In genomic region chr21:32727728-32728454, GRCh38 we compare ENCODE assay signal across 1 cellular context.
TF ChIP-seq lines count a peak whose summit lies in the region.

Gene SYNJ1, minus strand, starts transcription at chr21:32728013. Its CDS starts 1,118 bp downstream, at chr21:32726895.

TF ChIP-seq in K562, 482 proteins besides CTCF, POLR2A, EP300 and RAD21 (continued from another document and continues in another):
- no peak for TF ChIP-seq NR0B1 (IDR thresholded peaks at IDR 0.05; ENCODE audit: partially characterized antibody)
- no peak for TF ChIP-seq NFIX (CRISPR knock-in tag; IDR thresholded peaks at IDR 0.05; ENCODE audit: low read depth)
- no peak for TF ChIP-seq MGA (IDR thresholded peaks at IDR 0.05)
- TF ChIP-seq ZNF644 (tag; IDR thresholded peaks at IDR 0.05; ENCODE audit: low read depth): no peak
- peak; percentile 92 for TF ChIP-seq CXXC5 (CRISPR knock-in tag; IDR thresholded peaks at IDR 0.05)
- no peak for TF ChIP-seq ZNF311 (CRISPR knock-in tag; IDR thresholded peaks at IDR 0.05)
- TF ChIP-seq TBL1XR1 (IDR thresholded peaks at IDR 0.05; ENCODE audit: low read length in 2 of 2): 0 out of 4 replicates have a peak, but pooled peaks of 1 of the 2 experiments have one; percentile 22
- TF ChIP-seq MED1 (CRISPR knock-in tag; IDR thresholded peaks at IDR 0.05; ENCODE audit: borderline replicate concordance): no peak
- no peak for TF ChIP-seq ZNF274 (IDR thresholded peaks at IDR 0.05; ENCODE audit: borderline replicate concordance, low read depth, low read length)
- no peak; the same call in 1 of the 2 replicates for TF ChIP-seq CREB3L1 (IDR thresholded peaks at IDR 0.05; ENCODE audit: borderline replicate concordance, low read depth)
- peak; percentile 67 for TF ChIP-seq FIP1L1 (IDR thresholded peaks at IDR 0.05; ENCODE audit: low read depth, low read length, poor library complexity, severe bottlenecking)
- peak; percentile 70; the same call in 1 of the 2 replicates for TF ChIP-seq MTA1 (IDR thresholded peaks at IDR 0.05; ENCODE audit: borderline replicate concordance)
- no peak for TF ChIP-seq TFE3 (CRISPR knock-in tag; IDR thresholded peaks at IDR 0.05)
- TF ChIP-seq HNRNPLL (IDR thresholded peaks at IDR 0.05; ENCODE audit: low read depth, low read length, poor library complexity, severe bottlenecking): peak; percentile 87
- TF ChIP-seq PML (IDR thresholded peaks at IDR 0.05; ENCODE audit: low read length): 0 out of 2 replicates have a peak, but pooled peaks have one; percentile 26
- peak; percentile 98 for TF ChIP-seq ATF6 (CRISPR knock-in tag; IDR thresholded peaks at IDR 0.05)
- TF ChIP-seq ZNF740 (CRISPR knock-in tag; IDR thresholded peaks at IDR 0.05): no peak
- no peak for TF ChIP-seq ZNF740 (tag; IDR thresholded peaks at IDR 0.05)
- TF ChIP-seq CHD2 (IDR thresholded peaks at IDR 0.05; ENCODE audit: low read depth, low read length): no peak
- peak; percentile 35; the same call in 1 of the 2 replicates for TF ChIP-seq DPF2 (IDR thresholded peaks at IDR 0.05)
- TF ChIP-seq NELFE (IDR thresholded peaks at IDR 0.05; ENCODE audit: insufficient read depth, insufficient read length): no peak
- no peak for TF ChIP-seq PTTG1 (tag; IDR thresholded peaks at IDR 0.05; ENCODE audit: low read depth)
- peak; percentile 73; the same call in 1 of the 2 replicates for TF ChIP-seq ZNF584 (CRISPR knock-in tag; IDR thresholded peaks at IDR 0.05; ENCODE audit: low read depth)
- TF ChIP-seq THAP12 (CRISPR knock-in tag; IDR thresholded peaks at IDR 0.05): peak; percentile 50
- TF ChIP-seq GTF2A2 (tag; IDR thresholded peaks at IDR 0.05): no peak
- TF ChIP-seq IFI16 (CRISPR knock-in tag; IDR thresholded peaks at IDR 0.05): no peak
- TF ChIP-seq REST (CRISPR knock-in tag; IDR thresholded peaks at IDR 0.05; ENCODE audit: low read depth): peak; percentile 99
- TF ChIP-seq ZBED1 (IDR thresholded peaks at IDR 0.05): no peak
- no peak for TF ChIP-seq PHB2 (IDR thresholded peaks at IDR 0.05; ENCODE audit: low read depth)
